Comparison of ENCODE assay signal across 21 cellular contexts in the genomic region with DNA sequence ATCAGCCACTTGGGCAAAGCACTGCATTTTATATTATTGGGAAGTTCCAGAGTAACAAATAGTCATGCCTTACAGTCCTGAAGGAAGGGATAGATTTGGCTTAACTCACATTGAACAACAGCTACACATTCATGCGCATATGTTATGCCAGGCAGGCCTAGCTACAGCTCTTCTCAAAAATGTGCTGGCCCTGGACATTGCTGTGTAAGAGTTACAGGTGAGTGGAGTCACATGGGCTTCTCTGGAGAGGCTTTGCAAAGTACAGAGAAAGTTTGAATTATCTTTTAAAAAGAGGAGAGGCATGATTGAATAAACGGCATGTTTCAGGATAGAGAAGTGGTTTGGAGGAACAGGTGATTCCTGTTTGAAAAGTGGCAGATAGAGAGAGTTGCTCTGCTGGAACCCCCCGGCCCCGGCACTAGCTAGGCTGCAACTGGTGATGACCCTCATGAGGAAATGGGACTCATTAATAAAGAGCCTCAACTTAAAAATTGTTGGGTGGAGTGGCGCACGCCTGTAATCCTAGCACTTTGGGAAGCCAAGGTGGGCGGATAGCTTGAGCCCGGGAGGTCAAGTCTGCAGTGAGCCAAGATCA.
"Had no signal": no experiment of that assay in that cellular context is flagged by ENCODE, and none has a peak within 500 bp of the region (broad histone marks: within the 10 kb centered on the region; RNA-seq: fewer than 3 reads in every experiment).

No MANE protein-coding gene starts in this region.

- H3K36me3 ChIP-seq: colonic mucosa, left ventricle myocardium inferior, right lobe of liver, suprapubic skin, tibial artery, upper lobe of left lung had no signal

- H3K27ac Mint-ChIP-seq: nephron progenitor cell; stimulated activated effector memory CD8-positive, alpha-beta T cell treated with anti-CD3 and anti-CD28 coated beads, Interleukin-12 subunit alpha, Interleukin-12 subunit beta, amount 100 ng/mL, for 72 hours had no signal

- ATAC-seq: foreskin keratinocyte; left cardiac atrium; psoas muscle; right lobe of liver; stimulated activated effector memory CD8-positive, alpha-beta T cell treated with anti-CD3 and anti-CD28 coated beads, Interleukin-12 subunit alpha, Interleukin-12 subunit beta, amount 100 ng/mL, for 72 hours; stimulated activated naive CD8-positive, alpha-beta T cell treated with anti-CD3 and anti-CD28 coated beads, Interleukin-15, Interleukin-2, amounts not matched to agents 100 U/mL and 50 U/mL, for 24 hours had no signal

- H3K4me1 ChIP-seq: colonic mucosa, foreskin keratinocyte, psoas muscle, suprapubic skin, upper lobe of left lung had no signal

- H3K79me2 ChIP-seq: hepatocyte had no signal

- H3K27ac ChIP-seq: colonic mucosa, foreskin keratinocyte, hepatocyte, left ventricle myocardium inferior, psoas muscle, right lobe of liver, suprapubic skin, tibial artery, upper lobe of left lung had no signal

- H3K36me3 Mint-ChIP-seq: naive B cell; stimulated activated effector memory CD8-positive, alpha-beta T cell treated with anti-CD3 and anti-CD28 coated beads, Interleukin-12 subunit alpha, Interleukin-12 subunit beta, amount 100 ng/mL, for 72 hours had no signal

- H3K9me3 Mint-ChIP-seq: naive B cell; nephron progenitor cell; stimulated activated effector memory CD8-positive, alpha-beta T cell treated with anti-CD3 and anti-CD28 coated beads, Interleukin-12 subunit alpha, Interleukin-12 subunit beta, amount 100 ng/mL, for 72 hours had no signal

- H3K4me2 ChIP-seq: hepatocyte had no signal

- H3K4me1 Mint-ChIP-seq: stimulated activated effector memory CD8-positive, alpha-beta T cell treated with anti-CD3 and anti-CD28 coated beads, Interleukin-12 subunit alpha, Interleukin-12 subunit beta, amount 100 ng/mL, for 72 hours had no signal

- H3K27me3 ChIP-seq: colonic mucosa, hepatocyte, right lobe of liver, suprapubic skin, tibial artery, upper lobe of left lung had no signal

- H3K4me3 ChIP-seq: colonic mucosa, hepatocyte, left ventricle myocardium inferior, lung, psoas muscle, right lobe of liver, suprapubic skin, tibial artery, upper lobe of left lung had no signal

- H3K4me3 Mint-ChIP-seq: nephron progenitor cell; stimulated activated effector memory CD8-positive, alpha-beta T cell treated with anti-CD3 and anti-CD28 coated beads, Interleukin-12 subunit alpha, Interleukin-12 subunit beta, amount 100 ng/mL, for 72 hours had no signal

- DNase-seq: colonic mucosa; dermis blood vessel endothelial cell; erythroblast; foreskin keratinocyte; kidney; left cardiac atrium; left ventricle myocardium inferior; naive B cell; nephron progenitor cell; psoas muscle; retina; right lobe of liver; stimulated activated CD4-positive, alpha-beta T cell treated with anti-CD3 and anti-CD28 coated beads, Interleukin-4, amount 100 ng/mL, for 1 hour; stimulated activated CD8-positive, alpha-beta memory T cell treated with anti-CD3 and anti-CD28 coated beads, Interleukin-4, amount 100 ng/mL, for 48 hours; stimulated activated naive CD8-positive, alpha-beta T cell treated with anti-CD3 and anti-CD28 coated beads, Interleukin-15, Interleukin-2, amounts not matched to agents 100 U/mL and 50 U/mL, for 24 hours; tibial artery; upper lobe of left lung had no signal
